ENCODE assay signal across 8 cellular contexts in the genomic region with DNA sequence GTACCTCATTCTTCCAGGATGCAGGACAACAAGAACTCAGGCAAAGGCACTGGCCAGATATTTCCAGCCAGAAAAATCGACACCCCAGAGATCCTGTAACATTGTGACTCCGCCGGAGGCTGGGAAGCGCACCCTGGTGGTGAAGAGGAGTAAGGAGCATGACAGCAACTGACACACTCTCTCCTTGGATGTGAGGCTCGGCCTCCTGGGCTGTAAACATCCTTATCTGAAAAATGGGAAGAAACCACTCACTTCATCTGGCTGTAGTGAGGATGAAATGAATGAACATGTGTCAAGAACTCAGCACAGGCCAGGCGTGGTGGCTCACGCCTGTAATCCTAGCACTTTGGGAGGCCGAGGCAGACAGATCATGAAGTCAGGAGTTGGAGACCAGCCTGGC. TPM values are rescaled to one million over a fixed set of nuclear protein-coding genes. Genes with fewer than 3 reads are reported as not detected.
DNase-seq lines count a peak whose midpoint lies in the region; ATAC-seq lines count a peak whose summit lies in the region.

No MANE protein-coding gene starts in this region.

- H3K4me1 Mint-ChIP-seq in activated T-helper 17 cell treated with anti-CD3 and anti-CD28 coated beads, Interleukin-2, amount 50 U/mL, for 72 hours: no peaks in the 10 kb centered on the region

- no peaks in the 10 kb centered on the region for H3K9me3 Mint-ChIP-seq in activated T-helper 17 cell treated with anti-CD3 and anti-CD28 coated beads, Interleukin-2, amount 50 U/mL, for 72 hours

- no peaks in the 10 kb centered on the region for H3K27me3 Mint-ChIP-seq in activated T-helper 17 cell treated with anti-CD3 and anti-CD28 coated beads, Interleukin-2, amount 50 U/mL, for 72 hours

- ATAC-seq in activated T-helper 17 cell treated with anti-CD3 and anti-CD28 coated beads, Interleukin-2, amount 50 U/mL, for 72 hours (replicated peaks): peak; percentile 64

- peaks cover 46% of the 10 kb centered on the region for H3K36me3 Mint-ChIP-seq in activated T-helper 17 cell treated with anti-CD3 and anti-CD28 coated beads, Interleukin-2, amount 50 U/mL, for 72 hours (ENCODE audit: low read depth)

- peak; percentile 10 to 28 for DNase-seq in activated CD4-positive, alpha-beta T cell treated with anti-CD3 and anti-CD28 coated beads for 24 hours (ENCODE audit: low read depth in 2 of 2)
- no peak for DNase-seq in activated CD4-positive, alpha-beta T cell treated with anti-CD3 and anti-CD28 coated beads for 1 hour
- peak; percentile 3 for DNase-seq in NOMO-1 treated with dmso at 0.1 percent for 144 hours (lab: John Stamatoyannopoulos, UW; ENCODE audit: unreplicated experiment)
- DNase-seq in glomerular visceral epithelial cell (ENCODE audit: extremely low spot score): peak; percentile 35
- peak; percentile 13 for DNase-seq in stimulated activated CD4-positive, alpha-beta T cell treated with anti-CD3 and anti-CD28 coated beads, Interleukin-2, amount 100 ng/mL, for 4 hours (ENCODE audit: low read depth)
- no peak for DNase-seq in cerebellar nuclear complex (lab: John Stamatoyannopoulos, UW)
- DNase-seq in mucosa of gallbladder (ENCODE audit: low spot score): no peak

- no peak overlapping the region for H3K4me3 Mint-ChIP-seq in activated T-helper 17 cell treated with anti-CD3 and anti-CD28 coated beads, Interleukin-2, amount 50 U/mL, for 72 hours

- peak overlapping the region; percentile 68 for H3K27ac Mint-ChIP-seq in activated T-helper 17 cell treated with anti-CD3 and anti-CD28 coated beads, Interleukin-2, amount 50 U/mL, for 72 hours

RNA-seq across cellular contexts. Expression of a gene that starts 27.5 kb away (rescaled TPM):
- 10 to 100 TPM in 1 of 2 donors, 1 to 10 TPM in 1; 9.8 to 20.2 TPM for total RNA-seq in activated T-helper 17 cell treated with anti-CD3 and anti-CD28 coated beads, Interleukin-2, amount 50 U/mL, for 72 hours
- 18.8 TPM for total RNA-seq in mucosa of gallbladder

RNA-seq across cellular contexts. Expression of a gene that starts 47.3 kb away (rescaled TPM):
- total RNA-seq in activated T-helper 17 cell treated with anti-CD3 and anti-CD28 coated beads, Interleukin-2, amount 50 U/mL, for 72 hours: 10 to 100 TPM; 25.7 to 26.4 TPM
- 28.2 TPM for total RNA-seq in mucosa of gallbladder

Comparison
In these comparisons a context has a peak if more than half of its experiments do, and no peak if none do; other contexts are left out.
1. DNase-seq: peak in activated CD4-positive, alpha-beta T cell treated with anti-CD3 and anti-CD28 coated beads for 24 hours (2 of 2), NOMO-1 treated with dmso at 0.1 percent for 144 hours (single experiment), glomerular visceral epithelial cell (single experiment) and stimulated activated CD4-positive, alpha-beta T cell treated with anti-CD3 and anti-CD28 coated beads, Interleukin-2, amount 100 ng/mL, for 4 hours (single experiment); none in activated CD4-positive, alpha-beta T cell treated with anti-CD3 and anti-CD28 coated beads for 1 hour (single experiment), cerebellar nuclear complex (0 of 2) and mucosa of gallbladder (single experiment).